1 cellular context compared by ENCODE assay signal in the genomic region with DNA sequence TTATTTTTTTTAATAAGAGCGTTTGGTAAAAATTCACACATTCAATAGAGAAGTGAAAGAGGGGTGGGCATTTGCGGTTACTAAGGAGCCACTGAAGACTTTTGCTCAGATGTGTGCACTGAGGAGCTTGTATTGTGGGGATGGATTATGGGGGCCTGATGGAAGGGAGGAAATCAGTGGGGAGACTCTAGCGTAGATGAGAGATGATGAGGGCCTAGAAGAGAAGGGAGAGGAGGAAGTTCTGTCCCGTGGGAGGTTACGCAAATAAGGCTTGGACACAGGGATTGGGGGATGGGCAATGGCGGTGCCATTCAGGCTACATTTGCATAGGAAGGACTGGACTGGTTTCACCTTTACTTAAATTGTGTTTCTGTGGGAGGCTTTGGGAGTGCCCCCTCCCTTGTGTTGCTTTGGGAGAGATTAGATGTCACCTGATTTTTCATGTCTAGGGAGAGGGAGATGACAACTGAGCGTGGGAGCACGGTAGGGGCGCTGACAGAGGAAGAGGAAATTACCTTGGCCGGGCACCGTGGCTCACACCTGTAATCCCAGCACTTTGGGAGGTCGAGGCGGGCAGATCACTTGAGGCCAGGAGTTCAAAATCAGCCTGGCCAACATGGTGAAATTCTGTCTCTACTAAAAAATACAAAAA.
TF ChIP-seq lines count a peak whose summit lies in the region.

No MANE protein-coding gene starts in this region.

TF ChIP-seq in K562, 482 proteins besides CTCF, POLR2A, EP300 and RAD21 (continued from another document):
- TF ChIP-seq NKRF (IDR thresholded peaks at IDR 0.05; ENCODE audit: borderline replicate concordance) (no peak), EGR1 (conservative IDR thresholded peaks at IDR 0.05) (peak; percentile 76), SMAD4 (CRISPR knock-in tag; conservative IDR thresholded peaks at IDR 0.05) (peak; percentile 48; the same call in 1 of the 2 replicates), NFXL1 (CRISPR knock-in tag; IDR thresholded peaks at IDR 0.05) (no peak), CHD2 (IDR thresholded peaks at IDR 0.05; ENCODE audit: low read depth, low read length) (0 out of 2 replicates have a peak, but pooled peaks have one; percentile 44), ETV1 (tag; conservative IDR thresholded peaks at IDR 0.05; ENCODE audit: low read depth) (peak; percentile 21; the same call in 1 of the 2 replicates), PHF20 (IDR thresholded peaks at IDR 0.05; ENCODE audit: partially characterized antibody) (peak; percentile 6), HDAC1 (IDR thresholded peaks at IDR 0.05) (peak in 1 of 2 experiments; percentile 74; a peak in 2 of 4 replicates), ZNF583 (CRISPR knock-in tag; IDR thresholded peaks at IDR 0.05) (peak; percentile 50; the same call in 1 of the 2 replicates), ESRRA (IDR thresholded peaks at IDR 0.05; ENCODE audit: borderline replicate concordance, low read depth) (peak; percentile 24; the same call in 1 of the 2 replicates), NBN (IDR thresholded peaks at IDR 0.05; ENCODE audit: low read depth) (peak; percentile 57; the same call in 1 of the 2 replicates), TBL1XR1 (IDR thresholded peaks at IDR 0.05; ENCODE audit: low read length in 2 of 2) (0 out of 4 replicates have a peak, but pooled peaks of 1 of the 2 experiments have one; percentile 19), FOXK1 (CRISPR knock-in tag; IDR thresholded peaks at IDR 0.05; ENCODE audit: borderline replicate concordance) (no peak), CEBPG (CRISPR knock-in tag; IDR thresholded peaks at IDR 0.05) (peak; percentile 57; the same call in 1 of the 2 replicates), CEBPG (tag; conservative IDR thresholded peaks at IDR 0.05 in 1 of 2, IDR thresholded peaks at IDR 0.05 in 1 of 2) (peak; percentile 72 to 86), TAL1 (IDR thresholded peaks at IDR 0.05) (no peak), SMARCA4 (IDR thresholded peaks at IDR 0.05) (peak; percentile 63), FOXA3 (CRISPR knock-in tag; conservative IDR thresholded peaks at IDR 0.05 in 1 of 2, IDR thresholded peaks at IDR 0.05 in 1 of 2) (peak in 1 of 2 experiments; percentile 27; a peak in 1 of 4 replicates), TRIM24 (IDR thresholded peaks at IDR 0.05) (peak; percentile 40 to 63; a peak in 2 of 4 replicates), JUND (IDR thresholded peaks at IDR 0.05; ENCODE audit: borderline replicate concordance, low read depth, low read length) (peak; percentile 56), JUND (tag; IDR thresholded peaks at IDR 0.05; ENCODE audit: borderline replicate concordance, low read depth, low read length) (no peak), FOXO4 (CRISPR knock-in tag; IDR thresholded peaks at IDR 0.05) (no peak), CREM (IDR thresholded peaks at IDR 0.05; ENCODE audit: low read depth) (peak; percentile 46), DPF2 (IDR thresholded peaks at IDR 0.05) (peak; percentile 74), CBFA2T2 (conservative IDR thresholded peaks at IDR 0.05) (peak; percentile 12; the same call in 1 of the 2 replicates), FOXA1 (IDR thresholded peaks at IDR 0.05; ENCODE audit: borderline replicate concordance) (no peak), PHF21A (IDR thresholded peaks at IDR 0.05; ENCODE audit: borderline replicate concordance, low read depth) (peak; percentile 28; the same call in 1 of the 2 replicates), XRCC3 (IDR thresholded peaks at IDR 0.05) (no peak), OTX1 (CRISPR knock-in tag; IDR thresholded peaks at IDR 0.05) (0 out of 2 replicates have a peak, but pooled peaks have one; percentile 15), NR0B1 (IDR thresholded peaks at IDR 0.05; ENCODE audit: partially characterized antibody) (no peak), POLR3G (IDR thresholded peaks at IDR 0.05; ENCODE audit: extremely low read depth, insufficient read length, insufficient replicate concordance) (no peak), MEIS2 (IDR thresholded peaks at IDR 0.05; ENCODE audit: partially characterized antibody) (peak; percentile 85), ZNF263 (CRISPR knock-in tag; IDR thresholded peaks at IDR 0.05; ENCODE audit: borderline replicate concordance) (peak; percentile 61; the same call in 1 of the 2 replicates), ASH1L (IDR thresholded peaks at IDR 0.05; ENCODE audit: borderline replicate concordance, low read depth, partially characterized antibody) (no peak), RAD51 (IDR thresholded peaks at IDR 0.05; ENCODE audit: borderline replicate concordance, low read depth) (peak; percentile 59), ZFX (CRISPR knock-in tag; IDR thresholded peaks at IDR 0.05) (peak; percentile 54), ATF7 (IDR thresholded peaks at IDR 0.05) (peak; percentile 58), ZNF668 (CRISPR knock-in tag; IDR thresholded peaks at IDR 0.05) (no peak), RNF2 (IDR thresholded peaks at IDR 0.05) (peak; percentile 73; the same call in 1 of the 2 replicates), ZSCAN29 (IDR thresholded peaks at IDR 0.05) (no peak), MITF (IDR thresholded peaks at IDR 0.05) (peak; percentile 63; the same call in 1 of the 2 replicates), NFATC3 (IDR thresholded peaks at IDR 0.05) (no peak), ZBTB8A (IDR thresholded peaks at IDR 0.05; ENCODE audit: partially characterized antibody) (no peak), MYC (IDR thresholded peaks at IDR 0.05; ENCODE audit: low read depth, low read length) (peak; percentile 18; the same call in 1 of the 2 replicates), MYC (CRISPR knock-in tag; IDR thresholded peaks at IDR 0.05; ENCODE audit: borderline replicate concordance, low read depth) (no peak)
- TF ChIP-seq, protein P1, sequence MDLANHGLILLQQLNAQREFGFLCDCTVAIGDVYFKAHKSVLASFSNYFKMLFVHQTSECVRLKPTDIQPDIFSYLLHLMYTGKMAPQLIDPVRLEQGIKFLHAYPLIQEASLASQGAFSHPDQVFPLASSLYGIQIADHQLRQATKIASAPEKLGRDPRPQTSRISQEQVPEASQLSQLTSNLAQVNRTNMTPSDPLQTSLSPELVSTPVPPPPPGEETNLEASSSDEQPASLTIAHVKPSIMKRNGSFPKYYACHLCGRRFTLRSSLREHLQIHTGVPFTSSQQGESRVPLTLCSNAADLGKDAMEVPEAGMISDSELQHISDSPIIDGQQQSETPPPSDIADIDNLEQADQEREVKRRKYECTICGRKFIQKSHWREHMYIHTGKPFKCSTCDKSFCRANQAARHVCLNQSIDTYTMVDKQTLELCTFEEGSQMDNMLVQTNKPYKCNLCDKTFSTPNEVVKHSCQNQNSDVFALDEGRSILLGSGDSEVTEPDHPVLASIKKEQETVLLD (IDR thresholded peaks at IDR 0.05) = peak; percentile 60; the same call in 1 of the 2 replicates
- TF ChIP-seq, protein P2, sequence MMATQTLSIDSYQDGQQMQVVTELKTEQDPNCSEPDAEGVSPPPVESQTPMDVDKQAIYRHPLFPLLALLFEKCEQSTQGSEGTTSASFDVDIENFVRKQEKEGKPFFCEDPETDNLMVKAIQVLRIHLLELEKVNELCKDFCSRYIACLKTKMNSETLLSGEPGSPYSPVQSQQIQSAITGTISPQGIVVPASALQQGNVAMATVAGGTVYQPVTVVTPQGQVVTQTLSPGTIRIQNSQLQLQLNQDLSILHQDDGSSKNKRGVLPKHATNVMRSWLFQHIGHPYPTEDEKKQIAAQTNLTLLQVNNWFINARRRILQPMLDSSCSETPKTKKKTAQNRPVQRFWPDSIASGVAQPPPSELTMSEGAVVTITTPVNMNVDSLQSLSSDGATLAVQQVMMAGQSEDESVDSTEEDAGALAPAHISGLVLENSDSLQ (IDR thresholded peaks at IDR 0.05) = peak; percentile 87
- TF ChIP-seq, protein P3, sequence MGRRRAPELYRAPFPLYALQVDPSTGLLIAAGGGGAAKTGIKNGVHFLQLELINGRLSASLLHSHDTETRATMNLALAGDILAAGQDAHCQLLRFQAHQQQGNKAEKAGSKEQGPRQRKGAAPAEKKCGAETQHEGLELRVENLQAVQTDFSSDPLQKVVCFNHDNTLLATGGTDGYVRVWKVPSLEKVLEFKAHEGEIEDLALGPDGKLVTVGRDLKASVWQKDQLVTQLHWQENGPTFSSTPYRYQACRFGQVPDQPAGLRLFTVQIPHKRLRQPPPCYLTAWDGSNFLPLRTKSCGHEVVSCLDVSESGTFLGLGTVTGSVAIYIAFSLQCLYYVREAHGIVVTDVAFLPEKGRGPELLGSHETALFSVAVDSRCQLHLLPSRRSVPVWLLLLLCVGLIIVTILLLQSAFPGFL (CRISPR knock-in tag; IDR thresholded peaks at IDR 0.05) = no peak
- TF ChIP-seq, protein P4, sequence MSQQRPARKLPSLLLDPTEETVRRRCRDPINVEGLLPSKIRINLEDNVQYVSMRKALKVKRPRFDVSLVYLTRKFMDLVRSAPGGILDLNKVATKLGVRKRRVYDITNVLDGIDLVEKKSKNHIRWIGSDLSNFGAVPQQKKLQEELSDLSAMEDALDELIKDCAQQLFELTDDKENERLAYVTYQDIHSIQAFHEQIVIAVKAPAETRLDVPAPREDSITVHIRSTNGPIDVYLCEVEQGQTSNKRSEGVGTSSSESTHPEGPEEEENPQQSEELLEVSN (IDR thresholded peaks at IDR 0.05; ENCODE audit: borderline replicate concordance in 1 of 2, extremely low read depth in 1 of 2, insufficient read depth in 1 of 2, insufficient read length in 1 of 2, low read depth in 1 of 2, low read length in 1 of 2, poor library complexity in 1 of 2, severe bottlenecking in 1 of 2) = no peak
- TF ChIP-seq, protein P5, sequence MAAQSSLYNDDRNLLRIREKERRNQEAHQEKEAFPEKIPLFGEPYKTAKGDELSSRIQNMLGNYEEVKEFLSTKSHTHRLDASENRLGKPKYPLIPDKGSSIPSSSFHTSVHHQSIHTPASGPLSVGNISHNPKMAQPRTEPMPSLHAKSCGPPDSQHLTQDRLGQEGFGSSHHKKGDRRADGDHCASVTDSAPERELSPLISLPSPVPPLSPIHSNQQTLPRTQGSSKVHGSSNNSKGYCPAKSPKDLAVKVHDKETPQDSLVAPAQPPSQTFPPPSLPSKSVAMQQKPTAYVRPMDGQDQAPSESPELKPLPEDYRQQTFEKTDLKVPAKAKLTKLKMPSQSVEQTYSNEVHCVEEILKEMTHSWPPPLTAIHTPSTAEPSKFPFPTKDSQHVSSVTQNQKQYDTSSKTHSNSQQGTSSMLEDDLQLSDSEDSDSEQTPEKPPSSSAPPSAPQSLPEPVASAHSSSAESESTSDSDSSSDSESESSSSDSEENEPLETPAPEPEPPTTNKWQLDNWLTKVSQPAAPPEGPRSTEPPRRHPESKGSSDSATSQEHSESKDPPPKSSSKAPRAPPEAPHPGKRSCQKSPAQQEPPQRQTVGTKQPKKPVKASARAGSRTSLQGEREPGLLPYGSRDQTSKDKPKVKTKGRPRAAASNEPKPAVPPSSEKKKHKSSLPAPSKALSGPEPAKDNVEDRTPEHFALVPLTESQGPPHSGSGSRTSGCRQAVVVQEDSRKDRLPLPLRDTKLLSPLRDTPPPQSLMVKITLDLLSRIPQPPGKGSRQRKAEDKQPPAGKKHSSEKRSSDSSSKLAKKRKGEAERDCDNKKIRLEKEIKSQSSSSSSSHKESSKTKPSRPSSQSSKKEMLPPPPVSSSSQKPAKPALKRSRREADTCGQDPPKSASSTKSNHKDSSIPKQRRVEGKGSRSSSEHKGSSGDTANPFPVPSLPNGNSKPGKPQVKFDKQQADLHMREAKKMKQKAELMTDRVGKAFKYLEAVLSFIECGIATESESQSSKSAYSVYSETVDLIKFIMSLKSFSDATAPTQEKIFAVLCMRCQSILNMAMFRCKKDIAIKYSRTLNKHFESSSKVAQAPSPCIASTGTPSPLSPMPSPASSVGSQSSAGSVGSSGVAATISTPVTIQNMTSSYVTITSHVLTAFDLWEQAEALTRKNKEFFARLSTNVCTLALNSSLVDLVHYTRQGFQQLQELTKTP (IDR thresholded peaks at IDR 0.05; ENCODE audit: low read depth in 1 of 2, partially characterized antibody in 2 of 2) = peak; percentile 10 to 60
